1 cellular context compared by ENCODE assay signal in the genomic region with DNA sequence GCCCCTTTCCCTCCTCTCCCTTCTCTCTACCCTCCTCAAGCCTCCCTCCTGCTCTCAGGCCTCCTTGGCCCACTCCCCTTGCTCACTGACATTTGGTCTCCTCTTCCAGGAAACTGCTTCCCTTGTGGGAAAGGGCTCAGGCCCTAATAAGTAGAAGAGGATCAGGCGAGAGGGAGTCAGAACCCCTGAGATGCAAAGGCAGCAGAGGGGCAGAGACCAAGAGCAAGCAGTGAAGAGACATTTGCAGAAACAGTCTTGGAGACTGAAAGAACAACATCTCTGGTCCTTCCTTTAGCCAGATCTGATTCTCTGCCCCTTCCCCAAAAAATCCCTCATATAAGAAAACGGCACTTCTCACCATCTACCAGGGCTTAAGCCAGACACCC.
TF ChIP-seq lines count a peak whose summit lies in the region.

No MANE protein-coding gene starts in this region.

TF ChIP-seq in GM12878, 131 proteins besides CTCF, POLR2A, EP300 and RAD21:
- TF ChIP-seq BCL11A (IDR thresholded peaks at IDR 0.05; ENCODE audit: low read depth, low read length) (0 out of 2 replicates have a peak, but pooled peaks have one; percentile 5), HDAC6 (IDR thresholded peaks at IDR 0.05; ENCODE audit: unreplicated experiment) (peak; percentile 29), SP1 (IDR thresholded peaks at IDR 0.05; ENCODE audit: low read depth, low read length) (no peak), ZNF622 (IDR thresholded peaks at IDR 0.05) (0 out of 2 replicates have a peak, but pooled peaks have one; percentile 32), KLF5 (IDR thresholded peaks at IDR 0.05; ENCODE audit: partially characterized antibody) (no peak), HDGF (IDR thresholded peaks at IDR 0.05) (peak; percentile 96; the same call in 1 of the 2 replicates)
- TF ChIP-seq, protein P1, sequence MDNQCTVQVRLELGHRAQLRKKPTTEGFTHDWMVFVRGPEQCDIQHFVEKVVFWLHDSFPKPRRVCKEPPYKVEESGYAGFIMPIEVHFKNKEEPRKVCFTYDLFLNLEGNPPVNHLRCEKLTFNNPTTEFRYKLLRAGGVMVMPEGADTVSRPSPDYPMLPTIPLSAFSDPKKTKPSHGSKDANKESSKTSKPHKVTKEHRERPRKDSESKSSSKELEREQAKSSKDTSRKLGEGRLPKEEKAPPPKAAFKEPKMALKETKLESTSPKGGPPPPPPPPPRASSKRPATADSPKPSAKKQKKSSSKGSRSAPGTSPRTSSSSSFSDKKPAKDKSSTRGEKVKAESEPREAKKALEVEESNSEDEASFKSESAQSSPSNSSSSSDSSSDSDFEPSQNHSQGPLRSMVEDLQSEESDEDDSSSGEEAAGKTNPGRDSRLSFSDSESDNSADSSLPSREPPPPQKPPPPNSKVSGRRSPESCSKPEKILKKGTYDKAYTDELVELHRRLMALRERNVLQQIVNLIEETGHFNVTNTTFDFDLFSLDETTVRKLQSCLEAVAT (IDR thresholded peaks at IDR 0.05), result peak; percentile 93; the same call in 1 of the 2 replicates
TF ChIP-seq in GM12878: peak in this region for 5.
